Comparison of ENCODE assay signal across 8 cellular contexts in the genomic region with DNA sequence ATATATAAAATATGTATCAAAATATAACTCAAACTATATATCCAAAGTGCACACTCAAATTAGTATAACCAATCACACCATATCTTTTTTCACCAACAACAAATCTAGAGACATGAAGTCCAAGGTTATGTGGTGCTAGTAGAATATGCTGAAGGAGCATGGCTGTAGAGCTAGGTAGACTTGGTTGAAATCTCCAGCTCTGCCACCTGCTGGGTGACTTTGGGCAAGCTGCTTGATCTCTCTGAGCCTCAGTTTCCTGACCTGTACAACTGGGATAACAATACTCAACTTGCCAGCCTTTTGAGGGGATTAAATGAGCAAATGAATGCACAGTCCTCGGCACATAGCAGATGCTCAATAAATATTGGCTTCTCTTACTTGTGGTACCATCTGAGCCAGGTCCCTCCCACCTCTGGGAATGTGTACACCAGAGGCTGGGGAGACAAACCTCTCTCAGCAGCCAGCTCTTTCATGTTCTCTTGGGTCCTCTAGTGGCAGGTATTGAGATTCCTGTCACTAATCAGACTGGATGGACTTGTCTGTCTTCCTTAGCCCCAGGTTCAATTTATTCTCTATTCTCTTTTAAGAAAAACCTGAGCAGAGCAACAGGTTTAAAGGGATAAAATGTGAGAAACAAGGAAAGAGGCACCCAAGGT.
DNase-seq lines count a peak whose midpoint lies in the region; ATAC-seq and TF ChIP-seq lines count a peak whose summit lies in the region.

No MANE protein-coding gene starts in this region.

- no peak overlapping the region for H3K4me3 ChIP-seq in dorsolateral prefrontal cortex

- H3K9me3 Mint-ChIP-seq in T-helper 2 cell treated with Interferon-gamma antibody and Interleukin-4, amounts not matched to agents 5 μg/mL and 100 μg/mL, for 36 hours, result no peaks in the 10 kb centered on the region

- ATAC-seq in HG02763 (IDR thresholded peaks at IDR 0.05; ENCODE audit: unreplicated experiment) (no peak), GM21423 (IDR thresholded peaks at IDR 0.05; ENCODE audit: unreplicated experiment) (no peak)

- H3K27me3 ChIP-seq in dorsolateral prefrontal cortex, result no peaks in the 10 kb centered on the region

- intact Hi-C loops in dorsolateral prefrontal cortex (cut with DNase I), result loop anchor here (10.0 kb wide), 4 partner anchors 90 to 380 kb away; a partner anchor contains a TSS

- H3K27me3 Mint-ChIP-seq in T-helper 2 cell treated with Interferon-gamma antibody and Interleukin-4, amounts not matched to agents 5 μg/mL and 100 μg/mL, for 36 hours (ENCODE audit: low read depth), result no peaks in the 10 kb centered on the region

- no peak overlapping the region for H3K27ac Mint-ChIP-seq in T-helper 2 cell treated with Interferon-gamma antibody and Interleukin-4, amounts not matched to agents 5 μg/mL and 100 μg/mL, for 36 hours

- H3K4me3 Mint-ChIP-seq in T-helper 2 cell treated with Interferon-gamma antibody and Interleukin-4, amounts not matched to agents 5 μg/mL and 100 μg/mL, for 36 hours, result no peak overlapping the region

- H3K36me3 Mint-ChIP-seq in T-helper 2 cell treated with Interferon-gamma antibody and Interleukin-4, amounts not matched to agents 5 μg/mL and 100 μg/mL, for 36 hours (ENCODE audit: low read depth), result no peaks in the 10 kb centered on the region

- DNase-seq in ELF-1 (ENCODE audit: low read depth, low spot score), result peak; percentile 69
- DNase-seq in NCI-H460 (ENCODE audit: extremely low read depth, low read depth), result peak; percentile 84
- peak in 1 of 10 donors; percentile 28 for DNase-seq in dorsolateral prefrontal cortex
- peak; percentile 25 for DNase-seq in myocyte (ENCODE audit: low read depth)
- DNase-seq in T-helper 2 cell treated with Interferon-gamma antibody and Interleukin-4, amounts not matched to agents 5 μg/mL and 100 μg/mL, for 36 hours (ENCODE audit: low spot score), result no peak
- no peak for DNase-seq in activated naive CD4-positive, alpha-beta T cell treated with anti-CD3 and anti-CD28 coated beads, Interleukin-2, amount 50 U/mL, for 16 hours

- no peaks in the 10 kb centered on the region for H3K4me1 Mint-ChIP-seq in T-helper 2 cell treated with Interferon-gamma antibody and Interleukin-4, amounts not matched to agents 5 μg/mL and 100 μg/mL, for 36 hours (ENCODE audit: low read depth)

- peak overlapping the region in 4 of 59 donors; percentile 28 to 63 (median 44) for H3K27ac ChIP-seq in dorsolateral prefrontal cortex

- peak; percentile 12 to 77 (median 54) for TF ChIP-seq CTCF in dorsolateral prefrontal cortex (IDR thresholded peaks at IDR 0.05 in 54 of 56, conservative IDR thresholded peaks at IDR 0.05 in 2 of 56; ENCODE audit: low read depth in 1 of 56, partially characterized antibody in 56 of 56)

Comparison
In these comparisons a context has a peak if more than half of its experiments do, and no peak if none do; other contexts are left out.
1. DNase-seq: peak in ELF-1 (single experiment), NCI-H460 (single experiment) and myocyte (single experiment); none in T-helper 2 cell treated with Interferon-gamma antibody and Interleukin-4, amounts not matched to agents 5 μg/mL and 100 μg/mL, for 36 hours (single experiment) and activated naive CD4-positive, alpha-beta T cell treated with anti-CD3 and anti-CD28 coated beads, Interleukin-2, amount 50 U/mL, for 16 hours (single experiment).